ENCODE assay signal across 8 cellular contexts in the genomic region with DNA sequence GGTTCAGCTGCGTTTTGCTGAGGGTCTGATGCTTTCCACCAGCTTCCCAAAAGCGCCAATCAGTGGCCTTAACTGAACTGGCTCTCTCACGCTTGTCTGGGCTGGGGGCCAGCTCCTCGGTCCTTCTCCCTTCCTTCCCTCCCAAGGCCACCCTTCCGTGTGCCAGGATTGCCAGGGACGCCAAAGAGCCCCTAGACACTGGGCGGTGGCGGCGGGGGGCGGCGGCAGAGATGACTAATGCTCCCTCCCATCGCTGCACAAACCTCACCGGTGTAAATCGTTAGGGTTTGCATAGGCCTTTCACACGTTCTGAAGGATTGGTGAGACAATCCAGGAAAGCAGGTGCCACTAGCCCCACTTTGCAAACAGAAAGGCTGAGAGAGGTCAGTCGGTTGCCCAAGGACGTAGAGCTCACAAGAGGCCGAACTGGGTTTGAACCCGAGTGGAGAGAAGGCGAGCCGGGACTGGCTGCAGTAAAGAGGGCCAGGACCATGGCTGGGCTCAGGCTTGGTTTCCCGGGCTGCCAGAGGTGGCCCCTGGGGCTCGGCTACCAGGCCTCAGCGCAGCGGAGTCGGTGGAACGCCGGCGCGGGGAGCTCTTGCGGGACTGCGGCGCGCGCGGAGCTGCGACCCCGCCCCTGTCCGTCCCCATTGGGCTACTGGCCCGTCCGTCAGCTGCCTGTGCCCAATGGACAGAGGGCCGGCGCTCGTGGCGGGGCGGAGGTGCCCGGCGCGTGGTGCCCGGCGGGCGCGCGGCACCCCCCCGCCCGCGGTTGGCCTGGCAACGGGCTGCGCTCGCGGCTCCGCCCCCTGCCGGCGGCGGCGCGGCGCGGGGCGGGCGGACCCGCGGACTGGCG. TPM values are rescaled to one million over a fixed set of nuclear protein-coding genes. Genes with fewer than 3 reads are reported as not detected.
DNase-seq lines count a peak whose midpoint lies in the region; ATAC-seq and TF ChIP-seq lines count a peak whose summit lies in the region.

No MANE protein-coding gene starts in this region.

- H3K27me3 Mint-ChIP-seq in endothelial cell (ENCODE audit: unreplicated experiment) = peaks cover 38% of the 10 kb centered on the region

- H3K27ac Mint-ChIP-seq in endothelial cell (ENCODE audit: unreplicated experiment) = no peak overlapping the region

- H3K4me1 Mint-ChIP-seq in endothelial cell (ENCODE audit: unreplicated experiment) = no peaks in the 10 kb centered on the region

- POLR2A ChIA-PET in AG04450 (lab: Yijun Ruan, JAX) = no interaction called here

- CTCF ChIA-PET in AG04450 (lab: Charles Lee) = interaction anchor here (0.7 to 1.5 kb wide), 3 partner anchors 41 to 78 kb away, joined by 3 to 4 read pairs (median 3); no protein-coding TSS in a partner anchor

- peak overlapping the region; percentile 88 for H3K4me3 Mint-ChIP-seq in endothelial cell (ENCODE audit: unreplicated experiment)

- H3K27me3 ChIP-seq in AG04450 (ENCODE audit: control insufficient read depth, insufficient read depth, low read length) (peaks cover 13% of the 10 kb centered on the region), HL-60 (ENCODE audit: insufficient read depth, poor library complexity, severe bottlenecking) (peaks cover 35% of the 10 kb centered on the region)

- no peaks in the 10 kb centered on the region for H3K9me3 Mint-ChIP-seq in endothelial cell (ENCODE audit: unreplicated experiment)

- 5 to 6% methylated on average over 46 to 49 of the region's 74 CpGs for WGBS in mesodermal cell (ENCODE audit: insufficient coverage in 2 of 2), 2 experiments

- TF ChIP-seq CTCF in AG04450 (IDR thresholded peaks at IDR 0.05; ENCODE audit: low read depth, low read length) (no peak), HL-60 (IDR thresholded peaks at IDR 0.05; ENCODE audit: insufficient read depth, low read length) (no peak), endothelial cell (IDR thresholded peaks at IDR 0.05; ENCODE audit: unreplicated experiment) (no peak)

- H3K27ac ChIP-seq in AG04450 (ENCODE audit: low read depth, low read length) (no peak overlapping the region), HL-60 (replicated peaks) (no peak overlapping the region), mesodermal cell (ENCODE audit: low read depth, low read length, severe bottlenecking) (no peak overlapping the region)

- H3K36me3 Mint-ChIP-seq in endothelial cell (ENCODE audit: low read depth, unreplicated experiment) = peaks cover 4% of the 10 kb centered on the region

- H3K9me3 ChIP-seq in AG04450 (ENCODE audit: control insufficient read depth, insufficient read depth, low read length) (no peaks in the 10 kb centered on the region), mesodermal cell (ENCODE audit: control insufficient read depth, low read length) (no peaks in the 10 kb centered on the region)

- no peaks in the 10 kb centered on the region for H3K36me3 ChIP-seq in mesodermal cell (ENCODE audit: control insufficient read depth, insufficient read depth, low read length)

- H3K4me1 ChIP-seq in mesodermal cell (ENCODE audit: control insufficient read depth, insufficient read depth, low read length, poor library complexity, severe bottlenecking) = no peaks in the 10 kb centered on the region

- ATAC-seq in GM19043 (IDR thresholded peaks at IDR 0.05; ENCODE audit: low read depth, unreplicated experiment) = peak; percentile 63

- DNase-seq in AG04450 (ENCODE audit: low read depth, low spot score) (peak; percentile 66), HL-60 (ENCODE audit: low read depth in 1 of 2, low spot score in 1 of 2) (peak; percentile 73 to 79), NOMO-1 treated with DMSO at 0.1 percent for 48 hours (lab: John Stamatoyannopoulos, UW; ENCODE audit: unreplicated experiment) (peak; percentile 82), endothelial cell (ENCODE audit: low spot score) (peak; percentile 85)
- DNase-seq in activated CD8-positive, alpha-beta memory T cell treated with anti-CD3 and anti-CD28 coated beads, Interleukin-2, amount 50 U/mL, for 4 hours = peak; percentile 87
- peak; percentile 74 for DNase-seq in stimulated activated CD8-positive, alpha-beta memory T cell treated with anti-CD3 and anti-CD28 coated beads, Interleukin-12 subunit alpha, Interleukin-12 subunit beta, amount 100 ng/mL, for 4 hours (ENCODE audit: low read depth)

- peak overlapping the region; percentile 61 for H3K4me3 ChIP-seq in AG04450 (ENCODE audit: low read depth, low read length)
- H3K4me3 ChIP-seq in HL-60 (replicated peaks; ENCODE audit: insufficient read depth, low read length) = peak overlapping the region; percentile 44
- peak overlapping the region; percentile 40 for H3K4me3 ChIP-seq in mesodermal cell (ENCODE audit: extremely low read depth, insufficient read depth, low read length, poor library complexity, severe bottlenecking)

RNA-seq across cellular contexts. Expression of a gene that starts 0.6 kb away (rescaled TPM):
- polyA plus RNA-seq in AG04450 (2011; rRNA removed) = 0.25 and 0.46 TPM in 2 replicates
- polyA minus RNA-seq in AG04450 (2011; rRNA and poly(A)+ RNA removed) = 0.28 and 0.83 TPM in 2 replicates
- 0.21 TPM for total RNA-seq in endothelial cell (ENCODE audit: unreplicated experiment)
- polyA plus RNA-seq in mesodermal cell (2013, experiment 1 of 2) = 3.0 TPM
- 2.2 TPM for polyA plus RNA-seq in mesodermal cell (2013, experiment 2 of 2)
